Comparison of ENCODE assay signal across 26 cellular contexts in the genomic region with DNA sequence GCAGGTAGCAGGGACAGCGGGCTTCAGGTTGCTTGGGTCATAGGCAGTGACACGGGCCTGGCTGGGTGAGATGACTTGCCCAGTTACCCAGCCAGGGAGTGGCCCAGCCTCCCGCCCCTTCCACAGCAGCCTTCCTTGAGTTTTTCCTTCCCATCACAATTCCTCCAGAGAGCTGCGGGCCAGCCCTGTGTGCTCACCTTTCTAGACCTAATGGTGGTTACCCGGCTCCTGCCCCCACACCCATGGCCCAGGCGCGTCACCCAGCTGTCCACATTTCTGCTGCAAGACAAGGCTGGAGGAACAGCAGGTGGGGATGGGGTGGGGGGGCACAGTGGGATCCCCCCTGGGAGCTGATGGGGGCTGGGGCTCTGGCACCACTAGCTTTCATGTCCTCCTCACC.
DNase-seq lines count a peak whose midpoint lies in the region; ATAC-seq, FAIRE-seq and TF ChIP-seq lines count a peak whose summit lies in the region.
"Had no signal": no experiment of that assay in that cellular context is flagged by ENCODE, and none has a peak within 500 bp of the region (broad histone marks: within the 10 kb centered on the region; RNA-seq: fewer than 3 reads in every experiment).

No MANE protein-coding gene starts in this region.

- H2BK120ac ChIP-seq in IMR-90 (ENCODE audit: low read depth, low read length) = no peak overlapping the region

- peaks cover 8% of the 10 kb centered on the region; the same call in 1 of the 2 replicates for H3K4me1 ChIP-seq in IMR-90 (ENCODE audit: control insufficient read depth, insufficient read depth, low read length)
- peaks cover 7 to 44% (median 8%) of the 10 kb centered on the region in 3 donors for H3K4me1 ChIP-seq in esophagus squamous epithelium
- peaks cover 6% of the 10 kb centered on the region for H3K4me1 ChIP-seq in osteoblast (ENCODE audit: insufficient read depth, low read length)
- H3K4me1 ChIP-seq: Caco-2 had no signal

- H4K91ac ChIP-seq in IMR-90 (ENCODE audit: insufficient read depth, low read depth, low read length) = no peak overlapping the region

- H3K4me3 ChIP-seq in IMR-90 (ENCODE audit: insufficient read depth, low read depth, low read length) (no peak overlapping the region), esophagus squamous epithelium (no peak overlapping the region), osteoblast (ENCODE audit: insufficient read depth, low read length) (no peak overlapping the region)
- H3K4me3 ChIP-seq: SK-N-MC had no signal

- FAIRE-seq in GM19239 (lab: Jason Lieb, UNC) = no peak
- FAIRE-seq: GM12891 had no signal

- dilution Hi-C loops in IMR-90 (cut with HindIII; ENCODE audit: low sequenced_read_pairs, unreplicated experiment) = no loop called here

- no peak overlapping the region for H3K4me3 Mint-ChIP-seq in T-helper 17 cell
- H3K4me3 Mint-ChIP-seq: B cell; CD8-positive, alpha-beta T cell had no signal

- POLR2A ChIA-PET in IMR-90 (lab: Charles Lee; ENCODE audit: unreplicated experiment) = interaction anchor here (0.5 kb wide), 1 partner anchor 253 kb away, joined by 5 read pairs; no protein-coding TSS in a partner anchor

- no peak for TF ChIP-seq RAD21 in IMR-90 (IDR thresholded peaks at IDR 0.05; ENCODE audit: low read length)

- ATAC-seq in IMR-90 (ENCODE audit: low read depth) (no peak), T-helper 17 cell (no peak)
- ATAC-seq: CD8-positive, alpha-beta T cell; HCT116 had no signal

- H2AFZ ChIP-seq in IMR-90 (replicated peaks; ENCODE audit: low read length, poor library complexity) (peak overlapping the region; percentile 33), osteoblast (ENCODE audit: low read length) (no peak overlapping the region)

- intact Hi-C loops in IMR-90 (cut with micrococcal nuclease) (no loop called here), esophagus squamous epithelium (cut with DNase I) (no loop called here)

- H3K36me3 Mint-ChIP-seq in T-helper 17 cell (ENCODE audit: low read depth) = no peaks in the 10 kb centered on the region
- H3K36me3 Mint-ChIP-seq: CD8-positive, alpha-beta T cell had no signal

- H4K8ac ChIP-seq in IMR-90 (ENCODE audit: low read depth in 2 of 2, low read length in 2 of 2) = no peak overlapping the region

- no peaks in the 10 kb centered on the region for H3K27me3 ChIP-seq in IMR-90 (ENCODE audit: control insufficient read depth, insufficient read depth, low read length)
- H3K27me3 ChIP-seq in esophagus squamous epithelium = no peaks in the 10 kb centered on the region
- no peaks in the 10 kb centered on the region for H3K27me3 ChIP-seq in osteoblast (ENCODE audit: insufficient read depth, low read length)

- no peak overlapping the region for H3K9ac ChIP-seq in IMR-90 (ENCODE audit: low read depth, low read length)

- TF ChIP-seq CTCF in IMR-90 (conservative IDR thresholded peaks at IDR 0.05; ENCODE audit: low read depth, low read length) (no peak), esophagus squamous epithelium (IDR thresholded peaks at IDR 0.05) (no peak), osteoblast (IDR thresholded peaks at IDR 0.05; ENCODE audit: extremely low read depth, low read depth, low read length) (no peak)

- no peak for TF ChIP-seq POLR2A in IMR-90 (IDR thresholded peaks at IDR 0.05; ENCODE audit: low read depth, low read length)
- TF ChIP-seq POLR2A in esophagus squamous epithelium (IDR thresholded peaks at IDR 0.05) = no peak

- H3K9me3 ChIP-seq in IMR-90 (ENCODE audit: control insufficient read depth, insufficient read depth, low read length) (no peaks in the 10 kb centered on the region), T-helper 17 cell (ENCODE audit: control insufficient read depth, low read length, poor library complexity, severe bottlenecking) (no peaks in the 10 kb centered on the region), esophagus squamous epithelium (no peaks in the 10 kb centered on the region), osteoblast (ENCODE audit: low read depth, low read length) (no peaks in the 10 kb centered on the region)
- H3K9me3 ChIP-seq: Caco-2 had no signal

- H3K27me3 Mint-ChIP-seq in T-helper 17 cell = no peaks in the 10 kb centered on the region

- BruUV-seq in IMR-90 (replicated peaks; lab: Mats Ljungman, UMichigan) = no TSS peak

- no peak overlapping the region for H4K5ac ChIP-seq in IMR-90 (ENCODE audit: low read depth, low read length)

- no peak for DNase-seq in IMR-90
- DNase-seq in T-helper 17 cell = no peak
- DNase-seq in esophagus squamous epithelium (lab: John Stamatoyannopoulos, UW) = no peak
- DNase-seq in osteoblast (ENCODE audit: insufficient read length, low spot score, missing footprints) = peak; percentile 45
- no peak for DNase-seq in GM19239 (ENCODE audit: insufficient read length, low spot score)
- no peak for DNase-seq in DMS 273 treated with DMSO at 0.1 percent for 48 hours (lab: John Stamatoyannopoulos, UW)
- no peak for DNase-seq in DMS79 treated with DMSO at 0.1 percent for 48 hours (lab: John Stamatoyannopoulos, UW)
- DNase-seq: Caco-2; CD8-positive, alpha-beta T cell; DMS79; GF-D8; Karpas-422; NCI-H1092; NCI-H1417 treated with DMSO at 0.1 percent for 48 hours; NCI-H1694 treated with DMSO at 0.1 percent for 48 hours; NCI-H2081; NCI-H2227 treated with DMSO at 0.1 percent for 48 hours; NCI-H526 treated with DMSO at 0.1 percent for 48 hours; RPMI8226; SIG-M5 had no signal

- CTCF ChIA-PET in IMR-90 (lab: Yijun Ruan, JAX) = interaction anchor here (0.5 kb wide), 1 partner anchor 105 kb away, joined by 3 read pairs; no protein-coding TSS in a partner anchor

- no peak overlapping the region for H3K4ac ChIP-seq in IMR-90 (ENCODE audit: low read depth, low read length)

- H3K56ac ChIP-seq in IMR-90 (ENCODE audit: extremely low read depth, insufficient read depth, low read length) = no peak overlapping the region

- H2AK5ac ChIP-seq in IMR-90 (ENCODE audit: low read depth, low read length) = no peak overlapping the region

- no peaks in the 10 kb centered on the region for H3K79me2 ChIP-seq in osteoblast (ENCODE audit: insufficient read depth, low read length)

- no peak overlapping the region for H3K18ac ChIP-seq in IMR-90 (ENCODE audit: low read depth, low read length)

- H3K27ac Mint-ChIP-seq in T-helper 17 cell = peak overlapping the region; percentile 44
- H3K27ac Mint-ChIP-seq: B cell; CD8-positive, alpha-beta T cell had no signal

- H3K4me2 ChIP-seq in IMR-90 (ENCODE audit: low read depth, low read length) (no peak overlapping the region), osteoblast (ENCODE audit: insufficient read depth, low read length) (no peak overlapping the region)

- no peak overlapping the region for H3K23ac ChIP-seq in IMR-90 (ENCODE audit: low read depth, low read length)

- in situ Hi-C loops in IMR-90 (cut with MboI; ENCODE audit: low sequenced_read_pairs) = no loop called here

- peaks cover 2% of the 10 kb centered on the region for H3K4me1 Mint-ChIP-seq in T-helper 17 cell
- H3K4me1 Mint-ChIP-seq: B cell had no signal

- H3K27ac ChIP-seq in IMR-90 (ENCODE audit: insufficient read depth, low read length) = no peak overlapping the region
- H3K27ac ChIP-seq in esophagus squamous epithelium = peak overlapping the region in 3 of 4 donors; percentile 34 to 59 (median 36)
- H3K27ac ChIP-seq in osteoblast (ENCODE audit: low read depth, low read length) = no peak overlapping the region
- H3K27ac ChIP-seq: C4-2B, HL-60, SK-N-MC had no signal

- H2BK20ac ChIP-seq in IMR-90 (ENCODE audit: low read depth, low read length) = no peak overlapping the region

- H4K20me1 ChIP-seq in IMR-90 (ENCODE audit: insufficient read depth, low read length) (no peaks in the 10 kb centered on the region), osteoblast (ENCODE audit: insufficient read depth, low read length) (no peaks in the 10 kb centered on the region)

- no peak overlapping the region for H2BK5ac ChIP-seq in IMR-90 (ENCODE audit: low read depth, low read length, poor library complexity, severe bottlenecking)

- H3K14ac ChIP-seq in IMR-90 (replicated peaks; ENCODE audit: low read depth, low read length) = no peak overlapping the region

- H3K9me1 ChIP-seq in IMR-90 (ENCODE audit: insufficient read depth, low read length) = no peaks in the 10 kb centered on the region

- no CpG with 5 or more reads among the region's 7 CpGs for WGBS in IMR-90 (ENCODE audit: extremely low coverage in 2 of 2, insufficient read length in 1 of 2), 2 experiments
- WGBS in esophagus squamous epithelium, 2 donors = 72 to 100% methylated on average over 1 to 3 of the region's 7 CpGs

- no peak overlapping the region for H2AK9ac ChIP-seq in IMR-90 (replicated peaks; ENCODE audit: low read depth, low read length, poor library complexity)

- H3K79me1 ChIP-seq in IMR-90 (ENCODE audit: low read depth in 1 of 2, low read length in 2 of 2) = no peaks in the 10 kb centered on the region

- H3K36me3 ChIP-seq in IMR-90 (ENCODE audit: control insufficient read depth, insufficient read depth, low read length) = no peaks in the 10 kb centered on the region
- peaks cover 0 to 47% (median 5%) of the 10 kb centered on the region in 3 donors for H3K36me3 ChIP-seq in esophagus squamous epithelium
- no peaks in the 10 kb centered on the region for H3K36me3 ChIP-seq in osteoblast (ENCODE audit: insufficient read depth, low read length)

- H2BK15ac ChIP-seq in IMR-90 (ENCODE audit: low read depth, low read length) = no peak overlapping the region

TF ChIP-seq in IMR-90, 13 proteins besides CTCF, POLR2A, EP300 and RAD21 (continues in another document):
- TF ChIP-seq NFE2L2 (IDR thresholded peaks at IDR 0.05; ENCODE audit: low read depth, low read length) (no peak), SMC3 (IDR thresholded peaks at IDR 0.05; ENCODE audit: low read depth, low read length) (no peak), BHLHE40 (IDR thresholded peaks at IDR 0.05; ENCODE audit: low read depth, low read length) (no peak), MAFK (IDR thresholded peaks at IDR 0.05; ENCODE audit: low read depth, low read length) (no peak), MXI1 (IDR thresholded peaks at IDR 0.05; ENCODE audit: borderline replicate concordance, low read depth, low read length) (no peak), RFX5 (IDR thresholded peaks at IDR 0.05; ENCODE audit: low read depth, low read length) (no peak), RCOR1 (IDR thresholded peaks at IDR 0.05; ENCODE audit: insufficient replicate concordance, low read length) (no peak), CHD1 (IDR thresholded peaks at IDR 0.05; ENCODE audit: low read depth, low read length) (no peak), MAZ (IDR thresholded peaks at IDR 0.05; ENCODE audit: borderline replicate concordance, low read depth, low read length) (no peak)
- TF ChIP-seq, protein P1, sequence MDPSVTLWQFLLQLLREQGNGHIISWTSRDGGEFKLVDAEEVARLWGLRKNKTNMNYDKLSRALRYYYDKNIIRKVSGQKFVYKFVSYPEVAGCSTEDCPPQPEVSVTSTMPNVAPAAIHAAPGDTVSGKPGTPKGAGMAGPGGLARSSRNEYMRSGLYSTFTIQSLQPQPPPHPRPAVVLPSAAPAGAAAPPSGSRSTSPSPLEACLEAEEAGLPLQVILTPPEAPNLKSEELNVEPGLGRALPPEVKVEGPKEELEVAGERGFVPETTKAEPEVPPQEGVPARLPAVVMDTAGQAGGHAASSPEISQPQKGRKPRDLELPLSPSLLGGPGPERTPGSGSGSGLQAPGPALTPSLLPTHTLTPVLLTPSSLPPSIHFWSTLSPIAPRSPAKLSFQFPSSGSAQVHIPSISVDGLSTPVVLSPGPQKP (IDR thresholded peaks at IDR 0.05; ENCODE audit: borderline replicate concordance, low read depth, low read length) = no peak

Comparison
In these comparisons a context has a peak if more than half of its experiments do, and no peak if none do; other contexts are left out.
1. H3K27ac ChIP-seq: peak in esophagus squamous epithelium (3 of 4); none in IMR-90 (single experiment) and osteoblast (single experiment).